8 cellular contexts compared by ENCODE assay signal in the genomic region with DNA sequence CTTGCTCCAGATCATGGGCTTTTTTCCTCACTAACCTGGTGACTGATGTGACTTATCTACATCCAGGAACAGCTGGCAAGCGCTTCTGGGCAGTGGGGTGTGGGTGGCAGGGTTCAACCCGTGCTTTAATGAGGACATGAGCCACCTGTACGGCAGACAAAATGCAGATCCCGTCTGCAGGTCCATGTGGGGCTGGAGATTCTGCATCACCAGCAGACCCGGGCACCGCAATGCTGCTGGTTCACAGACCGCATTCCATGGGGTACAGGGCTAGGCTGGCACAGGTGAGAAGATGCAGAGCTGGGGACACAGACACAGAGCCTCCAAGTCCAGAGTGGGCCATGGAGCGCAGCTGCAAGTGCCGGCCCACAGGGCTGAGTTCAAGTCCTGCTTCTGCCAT.
DNase-seq lines count a peak whose midpoint lies in the region; ATAC-seq, FAIRE-seq and TF ChIP-seq lines count a peak whose summit lies in the region.
"Not testable (repeated sequence)": the region's sequence is repeated elsewhere in the genome, so short reads cannot be mapped to it uniquely, and the experiment has no call there.

No MANE protein-coding gene starts in this region.

- not testable (repeated sequence) for H3K27me3 ChIP-seq in Peyer's patch; bronchial epithelial cell (ENCODE audit: control insufficient read depth, insufficient read depth, low read length); right lobe of liver; sigmoid colon; upper lobe of right lung

- not testable (repeated sequence) for H3K27me3 Mint-ChIP-seq in activated T-cell treated with anti-CD3 and anti-CD28 coated beads, Interleukin-2, amount 50 U/mL, for 24 hours

- not testable (repeated sequence) for H3K4me1 Mint-ChIP-seq in activated T-cell treated with anti-CD3 and anti-CD28 coated beads, Interleukin-2, amount 50 U/mL, for 24 hours (ENCODE audit: low read depth)

- H3K27ac ChIP-seq in Peyer's patch; kidney (ENCODE audit: low read depth in 2 of 2, low read length in 2 of 2); right lobe of liver; sigmoid colon; upper lobe of right lung: not testable (repeated sequence)

- H3K4me3 ChIP-seq in Peyer's patch; bronchial epithelial cell (ENCODE audit: low read depth, low read length); kidney (ENCODE audit: low read length in 2 of 2); right lobe of liver; sigmoid colon; upper lobe of right lung: not testable (repeated sequence)

- DNase-seq in Peyer's patch, result peak in 2 of 3 donors; percentile 19 to 20
- peak; percentile 18 for DNase-seq in activated T-cell treated with anti-CD3 and anti-CD28 coated beads, Interleukin-2, amount 50 U/mL, for 24 hours
- not testable (repeated sequence) for DNase-seq in bronchial epithelial cell (ENCODE audit: low read depth)
- DNase-seq in kidney, result peak; percentile 39
- peak in 2 of 3 donors; percentile 27 to 36 for DNase-seq in right lobe of liver
- DNase-seq in omental fat pad (ENCODE audit: low spot score), result peak; percentile 18
- DNase-seq in sigmoid colon, result peak; percentile 39
- DNase-seq in upper lobe of right lung, result peak; percentile 20

- not testable (repeated sequence) for H3K9me3 ChIP-seq in Peyer's patch; kidney (ENCODE audit: control insufficient read depth in 1 of 2, low read length in 2 of 2); right lobe of liver; sigmoid colon; upper lobe of right lung

- not testable (repeated sequence) for H3K36me3 ChIP-seq in Peyer's patch; bronchial epithelial cell (ENCODE audit: control insufficient read depth, insufficient read depth, low read length); kidney (ENCODE audit: control insufficient read depth in 1 of 2, insufficient read depth in 2 of 2, low read length in 2 of 2); right lobe of liver; sigmoid colon; upper lobe of right lung

- H3K9ac ChIP-seq in kidney (ENCODE audit: low read length in 2 of 2), result not testable (repeated sequence)

- TF ChIP-seq EP300 in sigmoid colon (IDR thresholded peaks at IDR 0.05), result not testable (repeated sequence)

- not testable (repeated sequence) for TF ChIP-seq CTCF in Peyer's patch (IDR thresholded peaks at IDR 0.05); bronchial epithelial cell (IDR thresholded peaks at IDR 0.05; ENCODE audit: insufficient read depth, low read length, severe bottlenecking); kidney (IDR thresholded peaks at IDR 0.05; ENCODE audit: borderline replicate concordance, extremely low read depth, insufficient read depth); right lobe of liver (IDR thresholded peaks at IDR 0.05); omental fat pad (IDR thresholded peaks at IDR 0.05); sigmoid colon (IDR thresholded peaks at IDR 0.05); upper lobe of right lung (IDR thresholded peaks at IDR 0.05)

- not testable (repeated sequence) for H3K27ac Mint-ChIP-seq in activated T-cell treated with anti-CD3 and anti-CD28 coated beads, Interleukin-2, amount 50 U/mL, for 24 hours

- H3K36me3 Mint-ChIP-seq in activated T-cell treated with anti-CD3 and anti-CD28 coated beads, Interleukin-2, amount 50 U/mL, for 24 hours (ENCODE audit: low read depth), result peaks cover 13% of the 10 kb centered on the region

- no CpG with 5 or more reads among the region's 9 CpGs for WGBS in right lobe of liver (ENCODE audit: insufficient coverage, low coverage, low lambda C conversion rate, missing lambda C conversion rate)
- WGBS in sigmoid colon, 2 donors, result 85 to 95% methylated on average over 9 of the region's 9 CpGs

- H3K9me3 Mint-ChIP-seq in activated T-cell treated with anti-CD3 and anti-CD28 coated beads, Interleukin-2, amount 50 U/mL, for 24 hours, result not testable (repeated sequence)

- not testable (repeated sequence) for TF ChIP-seq POLR2A in Peyer's patch (IDR thresholded peaks at IDR 0.05); right lobe of liver (IDR thresholded peaks at IDR 0.05); sigmoid colon (IDR thresholded peaks at IDR 0.05)

- peak; percentile 23 for FAIRE-seq in bronchial epithelial cell (lab: Jason Lieb, UNC)
- FAIRE-seq in kidney (lab: Jason Lieb, UNC), result not testable (repeated sequence)

- not testable (repeated sequence) for ATAC-seq in right lobe of liver; omental fat pad (ENCODE audit: low FRiP score); upper lobe of right lung

- not testable (repeated sequence) for H3K4me3 Mint-ChIP-seq in activated T-cell treated with anti-CD3 and anti-CD28 coated beads, Interleukin-2, amount 50 U/mL, for 24 hours

- intact Hi-C loops in kidney (cut with DNase I); right lobe of liver (cut with DNase I); sigmoid colon (cut with DNase I); upper lobe of right lung (cut with DNase I): not testable (repeated sequence)

- not testable (repeated sequence) for H3K4me1 ChIP-seq in Peyer's patch; kidney (ENCODE audit: control insufficient read depth in 1 of 2, insufficient read depth in 1 of 2, low read depth in 1 of 2, low read length in 2 of 2); right lobe of liver; upper lobe of right lung
- peaks cover 0 to 43% (median 30%) of the 10 kb centered on the region in 4 donors for H3K4me1 ChIP-seq in sigmoid colon
